Comparison of ENCODE assay signal across 26 cellular contexts in the genomic region with DNA sequence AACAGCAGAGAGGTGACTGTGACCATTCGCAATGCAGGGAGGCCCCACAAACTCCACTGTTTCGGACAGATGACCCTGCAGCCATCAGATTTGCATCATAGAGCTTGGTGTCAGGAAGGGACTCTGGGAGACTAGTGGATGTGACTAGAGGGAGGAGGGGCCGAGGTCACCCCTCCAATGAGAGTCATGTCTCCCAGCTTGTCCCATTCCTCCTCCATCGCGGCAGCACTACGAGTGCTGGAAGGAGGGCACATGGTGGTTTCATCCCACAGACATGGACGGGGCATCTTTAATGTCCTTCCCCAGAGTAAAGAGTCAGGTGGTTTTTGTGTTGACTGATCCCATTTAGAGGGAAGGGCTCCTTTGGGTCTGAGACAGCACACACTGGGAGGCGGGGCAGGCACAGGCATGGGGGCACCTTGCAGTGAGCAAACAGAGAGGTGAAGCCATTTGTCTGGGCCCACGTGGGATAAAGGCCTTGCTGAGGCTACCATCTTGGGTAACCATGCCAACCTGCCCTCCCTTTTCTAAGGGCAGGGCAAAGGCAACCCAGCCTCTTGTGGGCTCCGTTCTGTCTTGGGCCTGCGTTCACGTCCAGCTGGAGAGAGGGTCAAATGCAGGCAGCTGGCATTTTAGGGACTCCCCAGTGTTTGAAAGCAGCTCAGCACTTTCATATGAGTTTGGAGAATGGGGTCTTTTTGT.
DNase-seq lines count a peak whose midpoint lies in the region; ATAC-seq and TF ChIP-seq lines count a peak whose summit lies in the region.
"Had no signal": no experiment of that assay in that cellular context is flagged by ENCODE, and none has a peak within 500 bp of the region (broad histone marks: within the 10 kb centered on the region; RNA-seq: fewer than 3 reads in every experiment).

No MANE protein-coding gene starts in this region.

- 0 out of 2 replicates have a peak, but pooled peaks cover 2% of the 10 kb centered on the region for H4K20me1 ChIP-seq in IMR-90 (ENCODE audit: insufficient read depth, low read length)

- peaks cover 6% of the 10 kb centered on the region for H3K4me1 ChIP-seq in IMR-90 (ENCODE audit: control insufficient read depth, insufficient read depth, low read length)
- peaks cover 18% of the 10 kb centered on the region for H3K4me1 ChIP-seq in stomach smooth muscle (ENCODE audit: control insufficient read depth, insufficient read depth, low read length)
- H3K4me1 ChIP-seq: HAP-1, SJSA1 had no signal

- TF ChIP-seq POLR2A in IMR-90 (IDR thresholded peaks at IDR 0.05; ENCODE audit: low read depth, low read length): no peak
- no peak for TF ChIP-seq POLR2A in lower leg skin (IDR thresholded peaks at IDR 0.05)

- H2BK15ac ChIP-seq in IMR-90 (ENCODE audit: low read depth, low read length): no peak overlapping the region

- H2AK9ac ChIP-seq in IMR-90 (replicated peaks; ENCODE audit: low read depth, low read length, poor library complexity): no peak overlapping the region

- no peak overlapping the region for H3K56ac ChIP-seq in IMR-90 (ENCODE audit: extremely low read depth, insufficient read depth, low read length)

- BruUV-seq in IMR-90 (replicated peaks; lab: Mats Ljungman, UMichigan): no TSS peak

- no peak overlapping the region for H3K14ac ChIP-seq in IMR-90 (replicated peaks; ENCODE audit: low read depth, low read length)

- H2AFZ ChIP-seq in IMR-90 (replicated peaks; ENCODE audit: low read length, poor library complexity): peak overlapping the region; percentile 43

- H3K27me3 Mint-ChIP-seq in stimulated activated naive CD8-positive, alpha-beta T cell treated with anti-CD3 and anti-CD28 coated beads, Interleukin-15, amount 100 ng/mL, for 72 hours: peaks cover 10% of the 10 kb centered on the region

- no peak overlapping the region for H4K91ac ChIP-seq in IMR-90 (ENCODE audit: insufficient read depth, low read depth, low read length)

- no peak overlapping the region for H2BK20ac ChIP-seq in IMR-90 (ENCODE audit: low read depth, low read length)

- no peak for TF ChIP-seq RAD21 in IMR-90 (IDR thresholded peaks at IDR 0.05; ENCODE audit: low read length)

- CTCF ChIA-PET in IMR-90 (lab: Yijun Ruan, JAX): no interaction called here

- H3K9me3 ChIP-seq in IMR-90 (ENCODE audit: control insufficient read depth, insufficient read depth, low read length) (no peaks in the 10 kb centered on the region), stomach smooth muscle (ENCODE audit: control insufficient read depth in 2 of 2, low read length in 2 of 2) (no peaks in the 10 kb centered on the region)
- H3K9me3 ChIP-seq: HAP-1, SJSA1 had no signal

- H3K4ac ChIP-seq in IMR-90 (ENCODE audit: low read depth, low read length): no peak overlapping the region

- no peak overlapping the region for H3K27ac ChIP-seq in IMR-90 (ENCODE audit: insufficient read depth, low read length)
- no peak overlapping the region for H3K27ac ChIP-seq in coronary artery
- H3K27ac ChIP-seq in stomach smooth muscle (ENCODE audit: low read length): peak overlapping the region; percentile 49
- H3K27ac ChIP-seq: SJSA1 had no signal

- H3K79me1 ChIP-seq in IMR-90 (ENCODE audit: low read depth in 1 of 2, low read length in 2 of 2): no peaks in the 10 kb centered on the region

- no peak for ATAC-seq in IMR-90 (ENCODE audit: low read depth)
- ATAC-seq in stimulated activated naive CD8-positive, alpha-beta T cell treated with anti-CD3 and anti-CD28 coated beads, Interleukin-15, amount 100 ng/mL, for 72 hours: no peak

- no peak for DNase-seq in IMR-90
- peak; percentile 58 for DNase-seq in coronary artery (ENCODE audit: low spot score)
- DNase-seq in lower leg skin (ENCODE audit: low spot score in 2 of 2): peak; percentile 10 to 70
- DNase-seq in OCI-M1 (lab: John Stamatoyannopoulos, UW): no peak
- no peak for DNase-seq in stimulated activated naive CD8-positive, alpha-beta T cell treated with anti-CD3 and anti-CD28 coated beads, Interleukin-15, amount 100 ng/mL, for 72 hours
- no peak for DNase-seq in stimulated activated CD8-positive, alpha-beta memory T cell treated with anti-CD3 and anti-CD28 coated beads, Interleukin-4, amount 100 ng/mL, for 48 hours
- DNase-seq: C1 segment of cervical spinal cord; CD4-positive, alpha-beta memory T cell; COR-L47; DMS53; GOT3; KG1; MM.1S; NCI-H1694; NCI-H2029 treated with DMSO at 0.1 percent for 48 hours; NCI-H2171 treated with DMSO at 0.1 percent for 48 hours; NCI-H345; NCI-H510A treated with DMSO at 0.1 percent for 48 hours; NCI-H82; NK-92 treated with Interleukin-12 subunit alpha and Interleukin-12 subunit beta, amount 100 ng/mL, for 24 hours; Right ventricle myocardium superior; RPMI8226 had no signal

- no peak overlapping the region for H2BK120ac ChIP-seq in IMR-90 (ENCODE audit: low read depth, low read length)

- 60% methylated on average over 1 of the region's 12 CpGs; no CpG with 5 or more reads in 1 of the 2 experiments for WGBS in IMR-90 (ENCODE audit: extremely low coverage in 2 of 2, insufficient read length in 1 of 2), 2 experiments
- 89 to 91% methylated on average over 12 of the region's 12 CpGs for WGBS in lower leg skin, 2 donors

- in situ Hi-C loops in IMR-90 (cut with MboI; ENCODE audit: low sequenced_read_pairs): no loop called here

- dilution Hi-C loops in IMR-90 (cut with HindIII; ENCODE audit: low sequenced_read_pairs, unreplicated experiment): no loop called here

- H3K4me3 Mint-ChIP-seq in stimulated activated naive CD8-positive, alpha-beta T cell treated with anti-CD3 and anti-CD28 coated beads, Interleukin-15, amount 100 ng/mL, for 72 hours: no peak overlapping the region
- H3K4me3 Mint-ChIP-seq: CD4-positive, alpha-beta memory T cell had no signal

- H3K9ac ChIP-seq in IMR-90 (ENCODE audit: low read depth, low read length) (no peak overlapping the region), stomach smooth muscle (ENCODE audit: low read length in 2 of 2) (peak overlapping the region in 1 of 2 donors; percentile 48)

- no peak overlapping the region for H2AK5ac ChIP-seq in IMR-90 (ENCODE audit: low read depth, low read length)

- POLR2A ChIA-PET in IMR-90 (lab: Charles Lee; ENCODE audit: unreplicated experiment): no interaction called here

- H3K36me3 ChIP-seq in IMR-90 (ENCODE audit: control insufficient read depth, insufficient read depth, low read length): no peaks in the 10 kb centered on the region
- H3K36me3 ChIP-seq in stomach smooth muscle (ENCODE audit: control insufficient read depth in 2 of 2, insufficient read depth in 2 of 2, low read length in 2 of 2): no peaks in the 10 kb centered on the region
- H3K36me3 ChIP-seq: HAP-1, SJSA1 had no signal

- H3K4me3 ChIP-seq in IMR-90 (ENCODE audit: insufficient read depth, low read depth, low read length): no peak overlapping the region
- H3K4me3 ChIP-seq in coronary artery: no peak overlapping the region
- no peak overlapping the region for H3K4me3 ChIP-seq in lower leg skin (ENCODE audit: low read depth, poor library complexity, severe bottlenecking)
- no peak overlapping the region for H3K4me3 ChIP-seq in stomach smooth muscle (ENCODE audit: low read length in 2 of 2)
- H3K4me3 ChIP-seq: HAP-1, SJSA1 had no signal

- H3K27ac Mint-ChIP-seq in stimulated activated naive CD8-positive, alpha-beta T cell treated with anti-CD3 and anti-CD28 coated beads, Interleukin-15, amount 100 ng/mL, for 72 hours: no peak overlapping the region
- H3K27ac Mint-ChIP-seq: CD4-positive, alpha-beta memory T cell had no signal

- peaks cover 3% of the 10 kb centered on the region; the same call in 1 of the 2 replicates for H3K9me1 ChIP-seq in IMR-90 (ENCODE audit: insufficient read depth, low read length)

- no peak overlapping the region for H4K8ac ChIP-seq in IMR-90 (ENCODE audit: low read depth in 2 of 2, low read length in 2 of 2)

- no peak overlapping the region for H3K18ac ChIP-seq in IMR-90 (ENCODE audit: low read depth, low read length)

- H3K9me3 Mint-ChIP-seq in stimulated activated naive CD8-positive, alpha-beta T cell treated with anti-CD3 and anti-CD28 coated beads, Interleukin-15, amount 100 ng/mL, for 72 hours: no peaks in the 10 kb centered on the region
- H3K9me3 Mint-ChIP-seq: HFFc6 had no signal

- H3K27me3 ChIP-seq in IMR-90 (ENCODE audit: control insufficient read depth, insufficient read depth, low read length): peaks cover 5% of the 10 kb centered on the region
- no peaks in the 10 kb centered on the region for H3K27me3 ChIP-seq in stomach smooth muscle (ENCODE audit: control insufficient read depth in 1 of 2, insufficient read depth in 2 of 2, low read length in 2 of 2)
- H3K27me3 ChIP-seq: SJSA1 had no signal

- H2BK5ac ChIP-seq in IMR-90 (ENCODE audit: low read depth, low read length, poor library complexity, severe bottlenecking): no peak overlapping the region

- H3K23ac ChIP-seq in IMR-90 (ENCODE audit: low read depth, low read length): no peak overlapping the region

- H3K4me2 ChIP-seq in IMR-90 (ENCODE audit: low read depth, low read length): no peak overlapping the region

- no peaks in the 10 kb centered on the region for H3K4me1 Mint-ChIP-seq in stimulated activated naive CD8-positive, alpha-beta T cell treated with anti-CD3 and anti-CD28 coated beads, Interleukin-15, amount 100 ng/mL, for 72 hours
- H3K4me1 Mint-ChIP-seq: CD4-positive, alpha-beta memory T cell had no signal

- TF ChIP-seq CTCF in IMR-90 (conservative IDR thresholded peaks at IDR 0.05; ENCODE audit: low read depth, low read length): no peak
- no peak for TF ChIP-seq CTCF in coronary artery (IDR thresholded peaks at IDR 0.05)
- TF ChIP-seq CTCF in lower leg skin (IDR thresholded peaks at IDR 0.05): no peak

- intact Hi-C loops in IMR-90 (cut with micrococcal nuclease) (no loop called here), lower leg skin (cut with DNase I; ENCODE audit: low total_unique reads) (no loop called here)

- no peak overlapping the region for H4K5ac ChIP-seq in IMR-90 (ENCODE audit: low read depth, low read length)

TF ChIP-seq in IMR-90, 13 proteins besides CTCF, POLR2A, EP300 and RAD21 (continues in another document):
- TF ChIP-seq BHLHE40 (IDR thresholded peaks at IDR 0.05; ENCODE audit: low read depth, low read length) (no peak), SMC3 (IDR thresholded peaks at IDR 0.05; ENCODE audit: low read depth, low read length) (no peak), CHD1 (IDR thresholded peaks at IDR 0.05; ENCODE audit: low read depth, low read length) (no peak), MAFK (IDR thresholded peaks at IDR 0.05; ENCODE audit: low read depth, low read length) (no peak), MXI1 (IDR thresholded peaks at IDR 0.05; ENCODE audit: borderline replicate concordance, low read depth, low read length) (no peak), RFX5 (IDR thresholded peaks at IDR 0.05; ENCODE audit: low read depth, low read length) (no peak), RCOR1 (IDR thresholded peaks at IDR 0.05; ENCODE audit: insufficient replicate concordance, low read length) (no peak)
- TF ChIP-seq, protein P1, sequence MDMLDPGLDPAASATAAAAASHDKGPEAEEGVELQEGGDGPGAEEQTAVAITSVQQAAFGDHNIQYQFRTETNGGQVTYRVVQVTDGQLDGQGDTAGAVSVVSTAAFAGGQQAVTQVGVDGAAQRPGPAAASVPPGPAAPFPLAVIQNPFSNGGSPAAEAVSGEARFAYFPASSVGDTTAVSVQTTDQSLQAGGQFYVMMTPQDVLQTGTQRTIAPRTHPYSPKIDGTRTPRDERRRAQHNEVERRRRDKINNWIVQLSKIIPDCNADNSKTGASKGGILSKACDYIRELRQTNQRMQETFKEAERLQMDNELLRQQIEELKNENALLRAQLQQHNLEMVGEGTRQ (IDR thresholded peaks at IDR 0.05; ENCODE audit: low read depth, low read length): no peak

Comparison
In these comparisons a context has a peak if more than half of its experiments do, and no peak if none do; other contexts are left out.
1. DNase-seq: peak in coronary artery (single experiment) and lower leg skin (2 of 2); none in IMR-90 (single experiment), OCI-M1 (single experiment), stimulated activated naive CD8-positive, alpha-beta T cell treated with anti-CD3 and anti-CD28 coated beads, Interleukin-15, amount 100 ng/mL, for 72 hours (0 of 2) and stimulated activated CD8-positive, alpha-beta memory T cell treated with anti-CD3 and anti-CD28 coated beads, Interleukin-4, amount 100 ng/mL, for 48 hours (single experiment).